8 cellular contexts compared by ENCODE assay signal in the genomic region with DNA sequence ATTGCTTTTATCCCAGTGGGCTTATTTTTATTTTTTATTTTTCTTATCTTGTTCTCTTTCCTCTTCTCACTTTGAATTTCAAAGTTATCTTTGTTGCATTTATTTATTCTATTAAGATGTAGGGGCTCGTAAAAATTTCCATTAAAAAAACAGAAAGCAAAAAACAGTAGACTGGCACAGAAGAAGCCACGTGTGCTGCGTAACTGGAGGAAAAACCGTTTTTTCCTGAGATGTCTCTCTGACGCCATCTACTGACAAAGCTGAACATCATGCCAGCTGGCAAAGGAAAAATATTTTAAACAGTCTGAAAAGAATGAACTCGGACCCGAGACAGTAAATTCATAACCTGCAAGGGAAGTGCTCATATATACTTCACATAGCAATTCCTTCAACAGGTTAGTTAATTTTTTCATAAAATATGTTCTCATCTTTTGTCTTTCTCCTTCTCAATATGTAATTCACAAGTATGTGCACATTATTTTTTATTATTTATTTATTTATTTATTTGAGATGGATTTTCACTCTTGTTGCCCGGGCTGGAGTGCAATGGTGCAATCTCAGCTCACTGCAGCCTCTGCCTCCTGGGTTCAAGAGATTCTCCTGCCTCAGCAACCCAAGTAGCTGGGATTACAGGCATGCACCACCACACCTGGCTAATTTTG. TPM values are rescaled to one million over a fixed set of nuclear protein-coding genes. Genes with fewer than 3 reads are reported as not detected.
A peak's percentile ranks its signal among the peaks of the same experiment; 100 is the strongest.
DNase-seq lines count a peak whose midpoint lies in the region; ATAC-seq, FAIRE-seq and TF ChIP-seq lines count a peak whose summit lies in the region.

No MANE protein-coding gene starts in this region.

- POLR2A ChIA-PET in SK-N-SH (lab: Yijun Ruan, JAX), result interaction anchor here (0.7 kb wide), 1 partner anchor 1027 kb away, joined by 4 read pairs; no protein-coding TSS in a partner anchor

- CTCF ChIA-PET in SK-N-SH (lab: Yijun Ruan, JAX), result interaction anchor here (0.7 to 5.7 kb wide), 30 partner anchors 11 to 1665 kb away, joined by 3 to 146 read pairs (median 4); a partner anchor contains a TSS

- intact Hi-C loops in transverse colon (cut with DNase I; ENCODE audit: low total_unique reads), result no loop called here

- peaks cover 16% of the 10 kb centered on the region for H3F3A ChIP-seq in SK-N-SH (replicated peaks; ENCODE audit: insufficient read depth)

- no peak overlapping the region for H3K4me3 ChIP-seq in AG09309 (ENCODE audit: control insufficient read depth, low read depth, low read length)
- H3K4me3 ChIP-seq in SK-N-SH (ENCODE audit: low read depth in 2 of 2, low read length in 1 of 2), result peak overlapping the region in 1 of 2 experiments; percentile 33; a peak in 1 of 4 replicates
- no peak overlapping the region for H3K4me3 ChIP-seq in transverse colon

- H3K27ac ChIP-seq in SK-N-SH (ENCODE audit: low read depth in 2 of 2, low read length in 1 of 2) (peak overlapping the region in 1 of 2 experiments; percentile 86; a peak in 2 of 4 replicates), transverse colon (no peak overlapping the region)

- DNase-seq in AG09309 (ENCODE audit: low read depth) (peak; percentile 51), GM12892 (ENCODE audit: insufficient read length) (no peak), NCI-H1417 (lab: John Stamatoyannopoulos, UW) (peak; percentile 23 to 72 (median 34)), SK-N-SH (peak; percentile 45), cerebellar cortex (ENCODE audit: low spot score) (peak; percentile 80), left kidney (ENCODE audit: low read depth, low spot score) (peak; percentile 81), transverse colon (no peak)

- H3K27me3 ChIP-seq in SK-N-SH (ENCODE audit: insufficient read depth), result no peaks in the 10 kb centered on the region
- no peaks in the 10 kb centered on the region for H3K27me3 ChIP-seq in transverse colon

- TF ChIP-seq CTCF in AG09309 (IDR thresholded peaks at IDR 0.05; ENCODE audit: control insufficient read depth, insufficient read depth, low read depth, low read length, missing control alignments) (peak; percentile 85), SK-N-SH (IDR thresholded peaks at IDR 0.05) (peak; percentile 92), transverse colon (IDR thresholded peaks at IDR 0.05) (peak; percentile 74 to 88 (median 82))

- 2% methylated on average over 8 of the region's 8 CpGs for WGBS in SK-N-SH (ENCODE audit: low lambda C conversion rate)
- WGBS in transverse colon (ENCODE audit: low coverage in 1 of 2), 2 donors, result 0 to 2% methylated on average over 7 to 8 of the region's 8 CpGs

- ATAC-seq in HG02798 (IDR thresholded peaks at IDR 0.05; ENCODE audit: poor library complexity, unreplicated experiment), result peak; percentile 79

- FAIRE-seq in GM12892 (lab: Jason Lieb, UNC), result peak; percentile 90

- TF ChIP-seq POLR2A in GM12892 (IDR thresholded peaks at IDR 0.05; ENCODE audit: low read depth, low read length) (no peak), transverse colon (IDR thresholded peaks at IDR 0.05) (no peak)

- H3K4me1 ChIP-seq in SK-N-SH (ENCODE audit: control insufficient read depth in 1 of 2, insufficient read depth in 2 of 2, low read depth in 1 of 2, low read length in 1 of 2) (peaks cover 0 to 17% of the 10 kb centered on the region in 2 experiments; a peak in 3 of 4 replicates), transverse colon (peaks cover 0 to 11% (median 4%) of the 10 kb centered on the region in 4 donors)

- H4K20me1 ChIP-seq in SK-N-SH (ENCODE audit: insufficient read depth), result no peaks in the 10 kb centered on the region

- no peaks in the 10 kb centered on the region for H3K36me3 ChIP-seq in SK-N-SH (replicated peaks in 1 of 2; ENCODE audit: control insufficient read depth in 1 of 2, insufficient read depth in 2 of 2, low read length in 1 of 2)
- no peaks in the 10 kb centered on the region for H3K36me3 ChIP-seq in transverse colon

- peak; percentile 90 for TF ChIP-seq RAD21 in SK-N-SH (IDR thresholded peaks at IDR 0.05; ENCODE audit: low read length)

- peak overlapping the region; percentile 60 for H3K4me2 ChIP-seq in SK-N-SH

- H3K9me2 ChIP-seq in SK-N-SH, result no peaks in the 10 kb centered on the region

- peak overlapping the region; percentile 29; the same call in 1 of the 2 replicates for H3K9ac ChIP-seq in SK-N-SH

- TF ChIP-seq EP300 in SK-N-SH (IDR thresholded peaks at IDR 0.05; ENCODE audit: borderline replicate concordance in 1 of 2, low read depth in 1 of 2, low read length in 1 of 2) (no peak), transverse colon (IDR thresholded peaks at IDR 0.05; ENCODE audit: low read depth) (no peak)

- H3K9me3 ChIP-seq in SK-N-SH (peaks cover 6% of the 10 kb centered on the region; the same call in 1 of the 2 replicates), transverse colon (peaks cover 5 to 6% of the 10 kb centered on the region in 2 donors)

- no peaks in the 10 kb centered on the region for H3K79me2 ChIP-seq in SK-N-SH (ENCODE audit: insufficient read depth)

- H2AFZ ChIP-seq in SK-N-SH (ENCODE audit: low read depth), result no peak overlapping the region

- in situ Hi-C loops in transverse colon (cut with MboI; ENCODE audit: low pct_ligation_motif_present in 1 of 4, low pct_unique_long_range_greater_than_20kb in 1 of 4, low sequenced_read_pairs in 3 of 4), result loop anchor here (5.0 to 25.0 kb wide), 7 partner anchors 64 to 254 kb away; no protein-coding TSS in a partner anchor

TF ChIP-seq in SK-N-SH, 30 proteins besides CTCF, POLR2A, EP300 and RAD21 (continues in another document):
- TF ChIP-seq RFX5 (IDR thresholded peaks at IDR 0.05; ENCODE audit: low read length) (peak; percentile 49; the same call in 1 of the 2 replicates), SIN3A (IDR thresholded peaks at IDR 0.05; ENCODE audit: borderline replicate concordance, low read depth, low read length) (0 out of 2 replicates have a peak, but pooled peaks have one; percentile 43), CHD2 (IDR thresholded peaks at IDR 0.05; ENCODE audit: low read length, partially characterized antibody) (peak; percentile 44), MEF2A (IDR thresholded peaks at IDR 0.05; ENCODE audit: borderline replicate concordance, low read depth) (no peak), TCF12 (IDR thresholded peaks at IDR 0.05) (peak; percentile 23), GATA2 (CRISPR knock-in tag; IDR thresholded peaks at IDR 0.05) (no peak), FOXJ3 (CRISPR knock-in tag; IDR thresholded peaks at IDR 0.05) (no peak), MXI1 (IDR thresholded peaks at IDR 0.05; ENCODE audit: low read depth, low read length) (peak; percentile 99), TEAD4 (IDR thresholded peaks at IDR 0.05; ENCODE audit: borderline replicate concordance, insufficient read depth) (no peak)
- TF ChIP-seq, protein P1, sequence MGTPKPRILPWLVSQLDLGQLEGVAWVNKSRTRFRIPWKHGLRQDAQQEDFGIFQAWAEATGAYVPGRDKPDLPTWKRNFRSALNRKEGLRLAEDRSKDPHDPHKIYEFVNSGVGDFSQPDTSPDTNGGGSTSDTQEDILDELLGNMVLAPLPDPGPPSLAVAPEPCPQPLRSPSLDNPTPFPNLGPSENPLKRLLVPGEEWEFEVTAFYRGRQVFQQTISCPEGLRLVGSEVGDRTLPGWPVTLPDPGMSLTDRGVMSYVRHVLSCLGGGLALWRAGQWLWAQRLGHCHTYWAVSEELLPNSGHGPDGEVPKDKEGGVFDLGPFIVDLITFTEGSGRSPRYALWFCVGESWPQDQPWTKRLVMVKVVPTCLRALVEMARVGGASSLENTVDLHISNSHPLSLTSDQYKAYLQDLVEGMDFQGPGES (IDR thresholded peaks at IDR 0.05; ENCODE audit: low read depth, low read length), result no peak
- TF ChIP-seq, protein P2, sequence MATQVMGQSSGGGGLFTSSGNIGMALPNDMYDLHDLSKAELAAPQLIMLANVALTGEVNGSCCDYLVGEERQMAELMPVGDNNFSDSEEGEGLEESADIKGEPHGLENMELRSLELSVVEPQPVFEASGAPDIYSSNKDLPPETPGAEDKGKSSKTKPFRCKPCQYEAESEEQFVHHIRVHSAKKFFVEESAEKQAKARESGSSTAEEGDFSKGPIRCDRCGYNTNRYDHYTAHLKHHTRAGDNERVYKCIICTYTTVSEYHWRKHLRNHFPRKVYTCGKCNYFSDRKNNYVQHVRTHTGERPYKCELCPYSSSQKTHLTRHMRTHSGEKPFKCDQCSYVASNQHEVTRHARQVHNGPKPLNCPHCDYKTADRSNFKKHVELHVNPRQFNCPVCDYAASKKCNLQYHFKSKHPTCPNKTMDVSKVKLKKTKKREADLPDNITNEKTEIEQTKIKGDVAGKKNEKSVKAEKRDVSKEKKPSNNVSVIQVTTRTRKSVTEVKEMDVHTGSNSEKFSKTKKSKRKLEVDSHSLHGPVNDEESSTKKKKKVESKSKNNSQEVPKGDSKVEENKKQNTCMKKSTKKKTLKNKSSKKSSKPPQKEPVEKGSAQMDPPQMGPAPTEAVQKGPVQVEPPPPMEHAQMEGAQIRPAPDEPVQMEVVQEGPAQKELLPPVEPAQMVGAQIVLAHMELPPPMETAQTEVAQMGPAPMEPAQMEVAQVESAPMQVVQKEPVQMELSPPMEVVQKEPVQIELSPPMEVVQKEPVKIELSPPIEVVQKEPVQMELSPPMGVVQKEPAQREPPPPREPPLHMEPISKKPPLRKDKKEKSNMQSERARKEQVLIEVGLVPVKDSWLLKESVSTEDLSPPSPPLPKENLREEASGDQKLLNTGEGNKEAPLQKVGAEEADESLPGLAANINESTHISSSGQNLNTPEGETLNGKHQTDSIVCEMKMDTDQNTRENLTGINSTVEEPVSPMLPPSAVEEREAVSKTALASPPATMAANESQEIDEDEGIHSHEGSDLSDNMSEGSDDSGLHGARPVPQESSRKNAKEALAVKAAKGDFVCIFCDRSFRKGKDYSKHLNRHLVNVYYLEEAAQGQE (IDR thresholded peaks at IDR 0.05; ENCODE audit: low read depth, low read length), result no peak
- TF ChIP-seq, protein P3, sequence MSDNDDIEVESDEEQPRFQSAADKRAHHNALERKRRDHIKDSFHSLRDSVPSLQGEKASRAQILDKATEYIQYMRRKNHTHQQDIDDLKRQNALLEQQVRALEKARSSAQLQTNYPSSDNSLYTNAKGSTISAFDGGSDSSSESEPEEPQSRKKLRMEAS (IDR thresholded peaks at IDR 0.05; ENCODE audit: low read depth), result peak; percentile 95

RNA-seq across cellular contexts. Expression of a gene that starts 10.5 kb away (rescaled TPM):
- 24.4 TPM for polyA plus RNA-seq in GM12892 (2012; ENCODE audit: missing spikeins)
- 44.9 and 70.4 TPM in 2 replicates for polyA plus RNA-seq in SK-N-SH (2012; rRNA removed)
- 62.0 and 65.7 TPM in 2 replicates for polyA plus RNA-seq in SK-N-SH (2012; cell fraction: cytosol; rRNA removed)
- 21.3 and 43.6 TPM in 2 replicates for polyA plus RNA-seq in SK-N-SH (2012; cell fraction: nucleus; rRNA removed)
- 10 to 100 TPM in 3 of 4 donors, 1 to 10 TPM in 1; 9.2 to 86.6 (median 64.0) TPM for total RNA-seq in transverse colon

RNA-seq across cellular contexts. Expression of a gene that starts 59.1 kb away (rescaled TPM):
- 0.13 TPM for polyA plus RNA-seq in GM12892 (2012; ENCODE audit: missing spikeins)
- 0.11 and 0.15 TPM in 2 replicates for polyA plus RNA-seq in SK-N-SH (2012; rRNA removed)
- polyA plus RNA-seq in SK-N-SH (2012; cell fraction: cytosol; rRNA removed), result 0.14 and 0.48 TPM in 2 replicates
- polyA plus RNA-seq in SK-N-SH (2012; cell fraction: nucleus; rRNA removed), result 0.05 and 0.10 TPM in 2 replicates
- total RNA-seq in transverse colon, result 10 to 100 TPM in 2 of 4 donors, 1 to 10 TPM in 2; 3.4 to 71.5 (median 30.2) TPM

Comparison
In these comparisons a context has a peak if more than half of its experiments do, and no peak if none do; other contexts are left out.
1. DNase-seq: peak in AG09309 (single experiment), NCI-H1417 (3 of 3), SK-N-SH (single experiment), cerebellar cortex (single experiment) and left kidney (single experiment); none in GM12892 (single experiment) and transverse colon (single experiment).
2. Peak in every context shown above with its lines, with median percentiles within 50 percentile points of each other: CTCF ChIP-seq.